ENCODE assay signal across 1 cellular context in genomic region chr16:28491080-28491969, GRCh38.
A peak's percentile ranks its signal among the peaks of the same experiment; 100 is the strongest.
TF ChIP-seq lines count a peak whose summit lies in the region.

No MANE protein-coding gene starts in this region.

TF ChIP-seq in endothelial cell of umbilical vein, 7 proteins besides CTCF, POLR2A, EP300 and RAD21:
- TF ChIP-seq FOS (IDR thresholded peaks at IDR 0.05; ENCODE audit: borderline replicate concordance, insufficient read depth, low read length) (no peak), POLR2AphosphoS5 (IDR thresholded peaks at IDR 0.05; ENCODE audit: insufficient read depth, low read depth, low read length) (peak; percentile 51), MYC (IDR thresholded peaks at IDR 0.05; ENCODE audit: low read depth, low read length) (no peak), EZH2 (IDR thresholded peaks at IDR 0.05; ENCODE audit: borderline replicate concordance, low read depth, low read length, severe bottlenecking) (no peak)
TF ChIP-seq in endothelial cell of umbilical vein: peak in this region for 1.
